ENCODE assay signal across 22 cellular contexts in genomic region chr14:100082723-100083122, GRCh38. TPM values are rescaled to one million over a fixed set of nuclear protein-coding genes. Genes with fewer than 3 reads are reported as not detected.
DNase-seq lines count a peak whose midpoint lies in the region; ATAC-seq and TF ChIP-seq lines count a peak whose summit lies in the region.
"Had no signal": no experiment of that assay in that cellular context is flagged by ENCODE, and none has a peak within 500 bp of the region (broad histone marks: within the 10 kb centered on the region; RNA-seq: fewer than 3 reads in every experiment).

No MANE protein-coding gene starts in this region.

- peak overlapping the region; percentile 34 for H3K9ac ChIP-seq in Loucy (ENCODE audit: low read depth, low read length, poor library complexity, severe bottlenecking)
- H3K9ac ChIP-seq: neural progenitor cell had no signal

- H3K4me3 ChIP-seq in Loucy (ENCODE audit: low read length, poor library complexity, severe bottlenecking): peak overlapping the region; percentile 65
- H3K4me3 ChIP-seq: colonic mucosa, GM23338, hepatocyte, neural progenitor cell, smooth muscle cell had no signal

- peaks cover 26% of the 10 kb centered on the region for H4K20me1 ChIP-seq in Loucy (ENCODE audit: insufficient read depth, low read length, poor library complexity, severe bottlenecking)

- H3K36me3 Mint-ChIP-seq in activated CD4-positive, alpha-beta T cell treated with anti-CD3 and anti-CD28 coated beads, Interleukin-2, amount 10 ng/mL, durations not matched to agents 7 days and 5 days (ENCODE audit: low read depth): peaks cover 85% of the 10 kb centered on the region
- H3K36me3 Mint-ChIP-seq in activated naive CD8-positive, alpha-beta T cell treated with anti-CD3 and anti-CD28 coated beads for 36 hours: peaks cover 60% of the 10 kb centered on the region
- peaks cover 20% of the 10 kb centered on the region for H3K36me3 Mint-ChIP-seq in natural killer cell treated with Interleukin-12 subunit alpha and Interleukin-12 subunit beta and Interleukin-15 and Interleukin-18, amount 100 ng/mL, for 72 hours

- no peaks in the 10 kb centered on the region for H3K9me2 ChIP-seq in Loucy (replicated peaks; ENCODE audit: low read depth, low read length)

- no peak for ATAC-seq in natural killer cell treated with Interleukin-12 subunit alpha and Interleukin-12 subunit beta and Interleukin-15 and Interleukin-18, amount 100 ng/mL, for 72 hours
- no peak for ATAC-seq in HG03442 (IDR thresholded peaks at IDR 0.05; ENCODE audit: unreplicated experiment)
- ATAC-seq: GM23338 had no signal

- no peaks in the 10 kb centered on the region for H3K27me3 ChIP-seq in Loucy (ENCODE audit: insufficient read depth, low read length, poor library complexity, severe bottlenecking)
- H3K27me3 ChIP-seq: colonic mucosa, hepatocyte, neural progenitor cell had no signal

- DNase-seq in activated CD4-positive, alpha-beta T cell treated with anti-CD3 and anti-CD28 coated beads, Interleukin-2, amount 10 ng/mL, durations not matched to agents 7 days and 5 days: no peak
- DNase-seq in activated CD4-positive, alpha-beta T cell treated with anti-CD3 and anti-CD28 coated beads for 4 hours: no peak
- no peak for DNase-seq in activated naive CD8-positive, alpha-beta T cell treated with anti-CD3 and anti-CD28 coated beads for 36 hours
- DNase-seq in natural killer cell treated with Interleukin-12 subunit alpha and Interleukin-12 subunit beta and Interleukin-15 and Interleukin-18, amount 100 ng/mL, for 72 hours (ENCODE audit: low spot score): no peak
- DNase-seq in UCSD-AML1 (lab: John Stamatoyannopoulos, UW; ENCODE audit: unreplicated experiment) (no peak), MV-4-11 (lab: John Stamatoyannopoulos, UW) (no peak)
- DNase-seq: activated CD4-positive, alpha-beta T cell treated with anti-CD3 and anti-CD28 coated beads for 48 hours; colonic mucosa; DMS53; mesenchymal stem cell; NCI-H1417; NCI-H69; SIG-M5; trophoblast cell had no signal

- H3K4me1 ChIP-seq in Loucy (ENCODE audit: insufficient read depth, low read length, poor library complexity, severe bottlenecking): peaks cover 55% of the 10 kb centered on the region
- H3K4me1 ChIP-seq: colonic mucosa had no signal

- peaks cover 94% of the 10 kb centered on the region for H3K4me1 Mint-ChIP-seq in activated CD4-positive, alpha-beta T cell treated with anti-CD3 and anti-CD28 coated beads, Interleukin-2, amount 10 ng/mL, durations not matched to agents 7 days and 5 days
- peaks cover 93% of the 10 kb centered on the region for H3K4me1 Mint-ChIP-seq in activated naive CD8-positive, alpha-beta T cell treated with anti-CD3 and anti-CD28 coated beads for 36 hours
- peaks cover 78 to 96% of the 10 kb centered on the region in 2 donors for H3K4me1 Mint-ChIP-seq in natural killer cell treated with Interleukin-12 subunit alpha and Interleukin-12 subunit beta and Interleukin-15 and Interleukin-18, amount 100 ng/mL, for 72 hours (ENCODE audit: low read depth in 2 of 2)

- H3K4me2 ChIP-seq in Loucy (ENCODE audit: low read depth, low read length, poor library complexity, severe bottlenecking): peak overlapping the region; percentile 79
- H3K4me2 ChIP-seq: GM23338, hepatocyte, neural progenitor cell, smooth muscle cell had no signal

- TF ChIP-seq CTCF in Loucy (conservative IDR thresholded peaks at IDR 0.05; ENCODE audit: low read length): no peak

- H3K27ac Mint-ChIP-seq in activated CD4-positive, alpha-beta T cell treated with anti-CD3 and anti-CD28 coated beads, Interleukin-2, amount 10 ng/mL, durations not matched to agents 7 days and 5 days: peak overlapping the region; percentile 83
- H3K27ac Mint-ChIP-seq in activated naive CD8-positive, alpha-beta T cell treated with anti-CD3 and anti-CD28 coated beads for 36 hours: peak overlapping the region; percentile 96
- H3K27ac Mint-ChIP-seq in natural killer cell treated with Interleukin-12 subunit alpha and Interleukin-12 subunit beta and Interleukin-15 and Interleukin-18, amount 100 ng/mL, for 72 hours: peak overlapping the region; percentile 93 to 99
- H3K27ac Mint-ChIP-seq: brain, GM23338, neural progenitor cell had no signal

- H3K9me3 ChIP-seq in Loucy (ENCODE audit: insufficient read depth, low read depth, low read length): no peaks in the 10 kb centered on the region
- H3K9me3 ChIP-seq: colonic mucosa had no signal

- POLR2A ChIA-PET in activated CD4-positive, alpha-beta T cell treated with anti-CD3 and anti-CD28 coated beads, Interleukin-2, amount 10 ng/mL, durations not matched to agents 7 days and 5 days (lab: Charles Lee): no interaction called here

- CTCF ChIA-PET in activated CD4-positive, alpha-beta T cell treated with anti-CD3 and anti-CD28 coated beads, Interleukin-2, amount 10 ng/mL, durations not matched to agents 7 days and 5 days (lab: Charles Lee): interaction anchor here (0.6 to 9.4 kb wide), 12 partner anchors 9 to 1253 kb away, joined by 3 to 114 read pairs (median 4); partner anchors contain the start of gene EVL

- peak overlapping the region; percentile 73 for H3K4me3 Mint-ChIP-seq in activated CD4-positive, alpha-beta T cell treated with anti-CD3 and anti-CD28 coated beads, Interleukin-2, amount 10 ng/mL, durations not matched to agents 7 days and 5 days
- peak overlapping the region; percentile 65 for H3K4me3 Mint-ChIP-seq in activated naive CD8-positive, alpha-beta T cell treated with anti-CD3 and anti-CD28 coated beads for 36 hours
- peak overlapping the region; percentile 91 for H3K4me3 Mint-ChIP-seq in natural killer cell treated with Interleukin-12 subunit alpha and Interleukin-12 subunit beta and Interleukin-15 and Interleukin-18, amount 100 ng/mL, for 72 hours
- H3K4me3 Mint-ChIP-seq: brain, CD14-positive monocyte, GM23338, neural progenitor cell had no signal

- H3K27me3 Mint-ChIP-seq in activated CD4-positive, alpha-beta T cell treated with anti-CD3 and anti-CD28 coated beads, Interleukin-2, amount 10 ng/mL, durations not matched to agents 7 days and 5 days: no peaks in the 10 kb centered on the region
- H3K27me3 Mint-ChIP-seq in activated naive CD8-positive, alpha-beta T cell treated with anti-CD3 and anti-CD28 coated beads for 36 hours: no peaks in the 10 kb centered on the region
- no peaks in the 10 kb centered on the region for H3K27me3 Mint-ChIP-seq in natural killer cell treated with Interleukin-12 subunit alpha and Interleukin-12 subunit beta and Interleukin-15 and Interleukin-18, amount 100 ng/mL, for 72 hours
- H3K27me3 Mint-ChIP-seq: brain had no signal

- H3K9me3 Mint-ChIP-seq in activated CD4-positive, alpha-beta T cell treated with anti-CD3 and anti-CD28 coated beads, Interleukin-2, amount 10 ng/mL, durations not matched to agents 7 days and 5 days: no peaks in the 10 kb centered on the region
- peaks cover 3% of the 10 kb centered on the region for H3K9me3 Mint-ChIP-seq in activated naive CD8-positive, alpha-beta T cell treated with anti-CD3 and anti-CD28 coated beads for 36 hours
- H3K9me3 Mint-ChIP-seq in natural killer cell treated with Interleukin-12 subunit alpha and Interleukin-12 subunit beta and Interleukin-15 and Interleukin-18, amount 100 ng/mL, for 72 hours: no peaks in the 10 kb centered on the region
- H3K9me3 Mint-ChIP-seq: brain, CD14-positive monocyte, GM23338 had no signal

- H3F3A ChIP-seq in Loucy (ENCODE audit: low read depth): peaks cover 8% of the 10 kb centered on the region; the same call in 1 of the 2 replicates

- H3K36me3 ChIP-seq in Loucy (ENCODE audit: insufficient read depth, low read length): peaks cover 36% of the 10 kb centered on the region
- H3K36me3 ChIP-seq: colonic mucosa, neural progenitor cell had no signal

- H2AFZ ChIP-seq in Loucy (ENCODE audit: low read length): no peak overlapping the region
- H2AFZ ChIP-seq: GM23338, hepatocyte, neural progenitor cell had no signal

- H3K79me2 ChIP-seq in Loucy (ENCODE audit: insufficient read depth, low read length): peaks cover 89% of the 10 kb centered on the region

RNA-seq across cellular contexts. Expression of gene EVL, which starts 17.5 kb away (rescaled TPM):
- total RNA-seq in activated CD4-positive, alpha-beta T cell treated with anti-CD3 and anti-CD28 coated beads, Interleukin-2, amount 10 ng/mL, durations not matched to agents 7 days and 5 days: 1,000 to 10,000 TPM; 1,017 to 1,048 TPM
- total RNA-seq in activated naive CD8-positive, alpha-beta T cell treated with anti-CD3 and anti-CD28 coated beads for 36 hours: 100 to 1,000 TPM; 225 to 236 TPM
- total RNA-seq in natural killer cell treated with Interleukin-12 subunit alpha and Interleukin-12 subunit beta and Interleukin-15 and Interleukin-18, amount 100 ng/mL, for 72 hours: 100 to 1,000 TPM; 109 to 232 TPM

Comparison
In these comparisons a context has a peak if more than half of its experiments do, and no peak if none do; other contexts are left out.
1. RNA of gene EVL, which starts 17.5 kb away (total RNA-seq): 1,017 to 1,048 TPM in activated CD4-positive, alpha-beta T cell treated with anti-CD3 and anti-CD28 coated beads, Interleukin-2, amount 10 ng/mL, durations not matched to agents 7 days and 5 days; 225 to 236 TPM in activated naive CD8-positive, alpha-beta T cell treated with anti-CD3 and anti-CD28 coated beads for 36 hours and 109 to 232 TPM in natural killer cell treated with Interleukin-12 subunit alpha and Interleukin-12 subunit beta and Interleukin-15 and Interleukin-18, amount 100 ng/mL, for 72 hours; every median in the first group is over 4 times any median in the second.
2. Peak in every context shown above with its lines, with median percentiles within 50 percentile points of each other: H3K27ac Mint-ChIP-seq and H3K4me3 Mint-ChIP-seq.